ENCODE assay signal across 3 cellular contexts in genomic region chr16:11416228-11417001, GRCh38.
TF ChIP-seq lines count a peak whose summit lies in the region.

No MANE protein-coding gene starts in this region.

TF ChIP-seq in HepG2, 621 proteins besides CTCF, POLR2A, EP300 and RAD21 (continued from another document):
- peak; percentile 47 for TF ChIP-seq ZMYM3 (CRISPR knock-in tag; IDR thresholded peaks at IDR 0.05)
- TF ChIP-seq ZNF768 (CRISPR knock-in tag; IDR thresholded peaks at IDR 0.05), result peak; percentile 93
- no peak for TF ChIP-seq ZBTB46 (CRISPR knock-in tag; IDR thresholded peaks at IDR 0.05; ENCODE audit: borderline replicate concordance)

TF ChIP-seq in HEK293, 187 proteins besides CTCF, POLR2A, EP300 and RAD21 (continued from another document):
- no peak for TF ChIP-seq PRDM2 (tag by site-specific recombination; IDR thresholded peaks at IDR 0.05; ENCODE audit: borderline replicate concordance)
- TF ChIP-seq ZNF623 (tag by site-specific recombination; IDR thresholded peaks at IDR 0.05), result peak; percentile 93
- TF ChIP-seq HIC1 (tag by site-specific recombination; IDR thresholded peaks at IDR 0.05), result no peak
- TF ChIP-seq ZNF133 (tag by site-specific recombination; IDR thresholded peaks at IDR 0.05), result no peak
- 0 out of 2 replicates have a peak, but pooled peaks have one; percentile 38 for TF ChIP-seq ZNF768 (tag by site-specific recombination; IDR thresholded peaks at IDR 0.05)
TF ChIP-seq in HEK293: peak in this region for 2.

TF ChIP-seq in K562, 482 proteins besides CTCF, POLR2A, EP300 and RAD21 (continued from another document):
- TF ChIP-seq MXD1 (CRISPR knock-in tag; IDR thresholded peaks at IDR 0.05; ENCODE audit: borderline replicate concordance, poor library complexity, severe bottlenecking) (no peak), ZC3H4 (CRISPR knock-in tag; IDR thresholded peaks at IDR 0.05; ENCODE audit: borderline replicate concordance) (no peak), LARP7 (IDR thresholded peaks at IDR 0.05) (no peak), MTA2 (IDR thresholded peaks at IDR 0.05; ENCODE audit: low read depth) (no peak), CHD2 (IDR thresholded peaks at IDR 0.05; ENCODE audit: low read depth, low read length) (no peak), ZNF41 (CRISPR knock-in tag; conservative IDR thresholded peaks at IDR 0.05) (no peak), BCOR (IDR thresholded peaks at IDR 0.05) (0 out of 2 replicates have a peak, but pooled peaks have one; percentile 27), HMG20B (CRISPR knock-in tag; IDR thresholded peaks at IDR 0.05) (no peak), SUPT5H (IDR thresholded peaks at IDR 0.05) (no peak), TRIM28 (IDR thresholded peaks at IDR 0.05) (no peak), SMC3 (conservative IDR thresholded peaks at IDR 0.05; ENCODE audit: insufficient read depth, low read depth, low read length) (no peak), JUNB (CRISPR knock-in tag; conservative IDR thresholded peaks at IDR 0.05) (no peak), EHMT2 (IDR thresholded peaks at IDR 0.05) (no peak), CBFA2T2 (conservative IDR thresholded peaks at IDR 0.05) (no peak), FOSL1 (tag; conservative IDR thresholded peaks at IDR 0.05) (no peak), ADNP (tag; IDR thresholded peaks at IDR 0.05) (0 out of 2 replicates have a peak, but pooled peaks have one; percentile 22), RBM25 (IDR thresholded peaks at IDR 0.05; ENCODE audit: low read depth, low read length, severe bottlenecking) (peak; percentile 60), ZFP36 (IDR thresholded peaks at IDR 0.05; ENCODE audit: low read depth, low read length, partially characterized antibody) (peak; percentile 73)
TF ChIP-seq in K562: peak in this region for 4.
